ENCODE assay signal across 19 cellular contexts in the genomic region with DNA sequence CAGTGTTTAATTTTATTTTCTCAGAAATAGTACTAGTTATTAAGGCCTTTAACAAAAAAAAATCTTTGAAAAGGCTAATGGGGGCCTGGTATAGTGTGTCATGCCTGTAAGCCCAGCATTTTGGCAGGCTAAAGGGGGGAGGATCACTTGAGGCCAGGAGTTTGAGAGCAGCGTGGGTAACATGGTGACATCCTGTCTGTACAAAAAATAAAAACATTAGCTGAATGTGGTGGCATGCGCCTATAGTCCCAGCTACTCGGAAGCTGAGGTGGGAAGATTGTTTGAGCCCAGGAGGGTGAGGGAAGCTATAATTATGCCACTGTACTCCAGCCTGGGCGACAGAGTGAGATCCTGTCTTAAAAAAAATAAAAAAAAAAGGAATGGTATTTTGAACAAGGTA.
DNase-seq lines count a peak whose midpoint lies in the region; ATAC-seq and TF ChIP-seq lines count a peak whose summit lies in the region.
"Had no signal": no experiment of that assay in that cellular context is flagged by ENCODE, and none has a peak within 500 bp of the region (broad histone marks: within the 10 kb centered on the region; RNA-seq: fewer than 3 reads in every experiment).

No MANE protein-coding gene starts in this region.

- peak overlapping the region; percentile 34 for H3K27ac ChIP-seq in VCaP
- H3K27ac ChIP-seq in prostate gland, result peak overlapping the region; percentile 12 to 34

- POLR2A ChIA-PET in Caco-2 (lab: Charles Lee), result no interaction called here

- peaks cover 7% of the 10 kb centered on the region for H3K36me3 Mint-ChIP-seq in Caco-2 (ENCODE audit: insufficient read depth, unreplicated experiment)

- H3K27me3 ChIP-seq in Caco-2 (replicated peaks; ENCODE audit: control insufficient read depth, insufficient read depth, low read length) (no peaks in the 10 kb centered on the region), prostate gland (replicated peaks; ENCODE audit: insufficient read depth) (no peaks in the 10 kb centered on the region)

- TF ChIP-seq CTCF in Caco-2 (IDR thresholded peaks at IDR 0.05; ENCODE audit: insufficient read depth in 1 of 2, low read depth in 1 of 2, low read length in 1 of 2, severe bottlenecking in 1 of 2, unreplicated experiment in 1 of 2), result no peak
- TF ChIP-seq CTCF in VCaP (conservative IDR thresholded peaks at IDR 0.05), result no peak
- TF ChIP-seq CTCF in prostate gland (IDR thresholded peaks at IDR 0.05), result no peak

- no peaks in the 10 kb centered on the region for H3K27me3 Mint-ChIP-seq in Caco-2 (ENCODE audit: insufficient read depth, unreplicated experiment)
- H3K27me3 Mint-ChIP-seq: B cell had no signal

- DNase-seq in Caco-2, result no peak
- DNase-seq in left ventricle myocardium superior, result no peak
- DNase-seq in prostate gland (ENCODE audit: low spot score), result no peak
- DNase-seq in pons (ENCODE audit: low spot score), result no peak
- DNase-seq in activated effector memory CD4-positive, alpha-beta T cell treated with Interleukin-2 at 50 U/mL for 16 hours, result no peak
- DNase-seq in stimulated activated CD8-positive, alpha-beta memory T cell treated with anti-CD3 and anti-CD28 coated beads, Interleukin-4, amount 100 ng/mL, for 48 hours, result no peak
- DNase-seq in foreskin melanocyte, result no peak
- DNase-seq: DMS79 treated with DMSO at 0.1 percent for 48 hours, H7, Kasumi-1, NCI-H1694, NCI-H2081, NCI-H2171, NCI-H345, NCI-H524 treated with DMSO at 0.1 percent for 48 hours, SIG-M5 had no signal

- H3K9me3 ChIP-seq in Caco-2, result no peaks in the 10 kb centered on the region
- H3K9me3 ChIP-seq in prostate gland, result no peaks in the 10 kb centered on the region

- no peaks in the 10 kb centered on the region; the same call in 1 of the 2 replicates for H3K36me3 ChIP-seq in Caco-2 (ENCODE audit: control insufficient read depth, insufficient read depth, low read length)
- no peaks in the 10 kb centered on the region for H3K36me3 ChIP-seq in prostate gland

- peak; percentile 65 for ATAC-seq in left ventricle myocardium superior

- H3K4me1 Mint-ChIP-seq in Caco-2 (ENCODE audit: low read depth, unreplicated experiment), result peaks cover 18% of the 10 kb centered on the region

- CTCF ChIA-PET in Caco-2 (lab: Charles Lee), result interaction anchor here (0.7 to 1.4 kb wide), 3 partner anchors 22 to 38 kb away, joined by 4 read pairs; no protein-coding TSS in a partner anchor

- H3K4me3 ChIP-seq in Caco-2 (ENCODE audit: low read depth, low read length) (no peak overlapping the region), prostate gland (no peak overlapping the region)

- TF ChIP-seq POLR2A in prostate gland (IDR thresholded peaks at IDR 0.05), result no peak

- WGBS in prostate gland, result 80% methylated on average over 4 of the region's 4 CpGs

- BruUV-seq in Caco-2 (replicated peaks; lab: Mats Ljungman, UMichigan), result no TSS peak

- intact Hi-C loops in Caco-2 (cut with micrococcal nuclease; ENCODE audit: unreplicated experiment) (no loop called here), left ventricle myocardium superior (cut with micrococcal nuclease) (no loop called here), prostate gland (cut with DNase I) (no loop called here)

- H3K27ac Mint-ChIP-seq in Caco-2 (ENCODE audit: unreplicated experiment), result peak overlapping the region; percentile 45
- H3K27ac Mint-ChIP-seq: B cell had no signal

- H3K4me3 Mint-ChIP-seq in Caco-2 (ENCODE audit: unreplicated experiment), result no peak overlapping the region
- H3K4me3 Mint-ChIP-seq: B cell, CD14-positive monocyte had no signal

- H3K9me3 Mint-ChIP-seq in Caco-2 (ENCODE audit: unreplicated experiment), result no peaks in the 10 kb centered on the region
- H3K9me3 Mint-ChIP-seq: CD14-positive monocyte had no signal

- H3K4me1 ChIP-seq in Caco-2 (peaks cover 46% of the 10 kb centered on the region), prostate gland (replicated peaks) (peaks cover 5% of the 10 kb centered on the region)
